Comparison of ENCODE assay signal across 26 cellular contexts in genomic region chr7:41592794-41593193, GRCh38.
"Had no signal": no experiment of that assay in that cellular context is flagged by ENCODE, and none has a peak within 500 bp of the region (broad histone marks: within the 10 kb centered on the region; RNA-seq: fewer than 3 reads in every experiment).

No MANE protein-coding gene starts in this region.

- H3K27me3 Mint-ChIP-seq: activated CD4-positive, alpha-beta memory T cell treated with anti-CD3 and anti-CD28 coated beads, Interleukin-2, amount 10 ng/mL, durations not matched to agents 7 days and 5 days; activated CD4-positive, alpha-beta T cell treated with anti-CD3 and anti-CD28 coated beads for 36 hours; activated naive CD8-positive, alpha-beta T cell; activated T-helper 17 cell treated with anti-CD3 and anti-CD28 coated beads, Interleukin-2, amount 50 U/mL, for 72 hours; T-cell had no signal

- ATAC-seq: activated CD4-positive, alpha-beta T cell treated with anti-CD3 and anti-CD28 coated beads for 36 hours; activated T-helper 17 cell treated with anti-CD3 and anti-CD28 coated beads, Interleukin-2, amount 50 U/mL, for 72 hours; Panc1; Right ventricle myocardium inferior; T-cell had no signal

- DNase-seq: activated CD4-positive, alpha-beta memory T cell treated with anti-CD3 and anti-CD28 coated beads, Interleukin-2, amount 10 ng/mL, durations not matched to agents 7 days and 5 days; activated CD4-positive, alpha-beta T cell treated with anti-CD3 and anti-CD28 coated beads for 36 hours; activated CD4-positive, alpha-beta T cell treated with anti-CD3 and anti-CD28 coated beads, Interleukin-2, amount 50 U/mL, for 1 hour; activated gamma-delta T cell; activated naive CD4-positive, alpha-beta T cell treated with anti-CD3 and anti-CD28 coated beads for 36 hours; activated T-cell treated with anti-CD3 and anti-CD28 coated beads for 4 hours; activated T-cell treated with anti-CD3 and anti-CD28 coated beads, Interleukin-2, amount 50 U/mL, for 48 hours; brain microvascular endothelial cell; NCI-H1105; NCI-H1436 treated with DMSO at 0.1 percent for 48 hours; NCI-H187 treated with DMSO at 0.1 percent for 48 hours; NCI-H2081 treated with DMSO at 0.1 percent for 48 hours; NCI-H446 treated with DMSO at 0.1 percent for 48 hours; NCI-H526; NCI-H82; RPMI8226; T-cell; T-helper 2 cell; T1000 had no signal

- H3K27me3 ChIP-seq: brain microvascular endothelial cell, cardiac muscle cell had no signal

- H3K36me3 Mint-ChIP-seq: T-cell had no signal

- H3K4me1 Mint-ChIP-seq: activated CD4-positive, alpha-beta memory T cell treated with anti-CD3 and anti-CD28 coated beads, Interleukin-2, amount 10 ng/mL, durations not matched to agents 7 days and 5 days; activated CD4-positive, alpha-beta T cell treated with anti-CD3 and anti-CD28 coated beads for 36 hours; activated T-helper 17 cell treated with anti-CD3 and anti-CD28 coated beads, Interleukin-2, amount 50 U/mL, for 72 hours; T-cell had no signal

- H3K36me3 ChIP-seq: brain microvascular endothelial cell, cardiac muscle cell had no signal

- H3K4me3 ChIP-seq: cardiac muscle cell, SK-N-MC had no signal

- H3K27ac ChIP-seq: brain microvascular endothelial cell, cardiac muscle cell, SK-N-MC, VCaP had no signal

- H3K27ac Mint-ChIP-seq: activated CD4-positive, alpha-beta memory T cell treated with anti-CD3 and anti-CD28 coated beads, Interleukin-2, amount 10 ng/mL, durations not matched to agents 7 days and 5 days; activated CD4-positive, alpha-beta T cell treated with anti-CD3 and anti-CD28 coated beads for 36 hours; activated naive CD4-positive, alpha-beta T cell treated with anti-CD3 and anti-CD28 coated beads for 36 hours; activated naive CD8-positive, alpha-beta T cell; activated T-helper 17 cell treated with anti-CD3 and anti-CD28 coated beads, Interleukin-2, amount 50 U/mL, for 72 hours; T-cell had no signal

- H3K4me3 Mint-ChIP-seq: activated CD4-positive, alpha-beta memory T cell treated with anti-CD3 and anti-CD28 coated beads, Interleukin-2, amount 10 ng/mL, durations not matched to agents 7 days and 5 days; activated CD4-positive, alpha-beta T cell treated with anti-CD3 and anti-CD28 coated beads for 36 hours; activated naive CD4-positive, alpha-beta T cell treated with anti-CD3 and anti-CD28 coated beads for 36 hours; activated naive CD8-positive, alpha-beta T cell; activated T-helper 17 cell treated with anti-CD3 and anti-CD28 coated beads, Interleukin-2, amount 50 U/mL, for 72 hours; T-cell had no signal
